ENCODE assay signal across 18 cellular contexts in the genomic region with DNA sequence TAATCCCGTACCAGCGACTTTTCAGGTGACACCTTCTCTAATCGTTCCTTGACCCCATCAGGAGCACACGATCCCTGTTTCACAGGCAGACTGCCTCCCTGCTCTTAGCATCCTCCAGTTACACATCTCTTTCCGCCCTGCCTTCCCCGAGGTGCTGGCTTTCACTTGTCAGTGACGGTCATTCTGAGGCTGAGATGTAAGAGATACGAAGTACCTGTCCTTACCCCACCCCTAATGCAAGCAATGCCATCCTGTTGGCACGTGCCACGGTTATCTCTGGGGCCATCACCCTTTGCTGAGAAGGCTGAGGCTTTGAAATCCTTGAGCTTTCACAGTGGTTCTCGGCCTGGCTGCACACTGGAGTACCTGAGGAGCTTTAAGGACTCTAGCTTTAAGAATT.
"Had no signal": no experiment of that assay in that cellular context is flagged by ENCODE, and none has a peak within 500 bp of the region (broad histone marks: within the 10 kb centered on the region; RNA-seq: fewer than 3 reads in every experiment).

No MANE protein-coding gene starts in this region.

- H3K27me3 ChIP-seq: foreskin keratinocyte, transverse colon had no signal

- ATAC-seq: effector memory CD8-positive, alpha-beta T cell; foreskin keratinocyte; left cardiac atrium; left ventricle myocardium superior; right cardiac atrium had no signal

- H3K36me3 Mint-ChIP-seq: immature natural killer cell had no signal

- H3K27ac Mint-ChIP-seq: effector memory CD8-positive, alpha-beta T cell; immature natural killer cell; naive B cell had no signal

- DNase-seq: cortex of kidney; effector memory CD8-positive, alpha-beta T cell; foreskin keratinocyte; immature natural killer cell; kidney; left cardiac atrium; left ventricle myocardium superior; mesenchymal stem cell; naive B cell; right cardiac atrium; small intestine; stimulated activated CD4-positive, alpha-beta T cell treated with anti-CD3 and anti-CD28 coated beads, Interleukin-2, amount 100 ng/mL, for 48 hours; stimulated activated naive CD4-positive, alpha-beta T cell treated with Interleukin-2 at 50 U/mL for 16 hours; transverse colon had no signal

- H3K9me3 Mint-ChIP-seq: central memory CD8-positive, alpha-beta T cell; effector memory CD8-positive, alpha-beta T cell had no signal

- H3K4me1 Mint-ChIP-seq: immature natural killer cell, naive B cell had no signal

- H3K4me3 ChIP-seq: lung, thoracic aorta, transverse colon had no signal

- H3K27ac ChIP-seq: foreskin keratinocyte, thoracic aorta, transverse colon had no signal

- H3K4me3 Mint-ChIP-seq: central memory CD8-positive, alpha-beta T cell; effector memory CD8-positive, alpha-beta T cell; immature natural killer cell; naive B cell; neural crest cell had no signal

- H3K36me3 ChIP-seq: thoracic aorta, transverse colon had no signal

- H3K9me3 ChIP-seq: thoracic aorta, transverse colon had no signal

- H3K4me1 ChIP-seq: foreskin keratinocyte had no signal
